In the genomic region with DNA sequence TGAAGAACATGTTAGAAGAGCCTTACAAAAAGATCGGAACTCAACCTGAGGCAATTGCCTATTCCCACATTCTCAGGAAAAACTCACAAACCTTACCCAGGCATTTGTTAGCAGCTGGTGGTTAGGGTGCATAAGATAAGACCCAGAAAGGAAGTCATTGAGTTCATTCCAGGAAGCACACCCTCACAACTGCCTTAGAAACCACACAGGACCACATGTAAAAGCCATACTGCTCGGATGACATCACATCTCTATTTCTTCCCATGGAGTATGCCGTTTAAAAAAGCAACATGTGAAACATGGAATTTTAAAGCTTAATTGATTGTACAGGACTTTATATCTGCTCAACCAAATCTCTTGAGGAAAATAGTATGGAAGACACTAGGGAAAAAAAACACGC, we compare ENCODE assay signal across 12 cellular contexts.
DNase-seq lines count a peak whose midpoint lies in the region; ATAC-seq, FAIRE-seq and TF ChIP-seq lines count a peak whose summit lies in the region.
"Had no signal": no experiment of that assay in that cellular context is flagged by ENCODE, and none has a peak within 500 bp of the region (broad histone marks: within the 10 kb centered on the region; RNA-seq: fewer than 3 reads in every experiment).

No MANE protein-coding gene starts in this region.

- H3K27ac Mint-ChIP-seq in activated naive CD8-positive, alpha-beta T cell: no peak overlapping the region
- no peak overlapping the region for H3K27ac Mint-ChIP-seq in activated naive CD8-positive, alpha-beta T cell treated with anti-CD3 and anti-CD28 coated beads for 36 hours
- no peak overlapping the region for H3K27ac Mint-ChIP-seq in activated T-helper 17 cell treated with anti-CD3 and anti-CD28 coated beads, Interleukin-2, amount 50 U/mL, for 72 hours
- no peak overlapping the region for H3K27ac Mint-ChIP-seq in stimulated activated effector memory CD8-positive, alpha-beta T cell treated with anti-CD3 and anti-CD28 coated beads, Interleukin-12 subunit alpha, Interleukin-12 subunit beta, amount 100 ng/mL, for 72 hours

- H3K27me3 Mint-ChIP-seq in activated naive CD8-positive, alpha-beta T cell: no peaks in the 10 kb centered on the region
- H3K27me3 Mint-ChIP-seq in activated naive CD8-positive, alpha-beta T cell treated with anti-CD3 and anti-CD28 coated beads for 36 hours: no peaks in the 10 kb centered on the region
- H3K27me3 Mint-ChIP-seq in activated T-helper 17 cell treated with anti-CD3 and anti-CD28 coated beads, Interleukin-2, amount 50 U/mL, for 72 hours: no peaks in the 10 kb centered on the region

- TF ChIP-seq POLR2A in H54 (IDR thresholded peaks at IDR 0.05; ENCODE audit: low read depth, low read length): no peak

- H3K4me3 Mint-ChIP-seq in activated naive CD8-positive, alpha-beta T cell: peak overlapping the region; percentile 35
- H3K4me3 Mint-ChIP-seq in activated naive CD8-positive, alpha-beta T cell treated with anti-CD3 and anti-CD28 coated beads for 36 hours: no peak overlapping the region
- H3K4me3 Mint-ChIP-seq in activated T-helper 17 cell treated with anti-CD3 and anti-CD28 coated beads, Interleukin-2, amount 50 U/mL, for 72 hours: peak overlapping the region; percentile 38
- H3K4me3 Mint-ChIP-seq in stimulated activated effector memory CD8-positive, alpha-beta T cell treated with anti-CD3 and anti-CD28 coated beads, Interleukin-12 subunit alpha, Interleukin-12 subunit beta, amount 100 ng/mL, for 72 hours: no peak overlapping the region

- FAIRE-seq in H54 (lab: Jason Lieb, UNC): no peak
- FAIRE-seq: bronchial epithelial cell had no signal

- peak; percentile 48 for ATAC-seq in HG03378 (IDR thresholded peaks at IDR 0.05; ENCODE audit: unreplicated experiment)
- peak; percentile 54 for ATAC-seq in activated T-helper 17 cell treated with anti-CD3 and anti-CD28 coated beads, Interleukin-2, amount 50 U/mL, for 72 hours (replicated peaks)
- ATAC-seq in stimulated activated effector memory CD8-positive, alpha-beta T cell treated with anti-CD3 and anti-CD28 coated beads, Interleukin-12 subunit alpha, Interleukin-12 subunit beta, amount 100 ng/mL, for 72 hours: peak; percentile 51

- H3K4me1 Mint-ChIP-seq in activated naive CD8-positive, alpha-beta T cell (ENCODE audit: low read depth): peaks cover 14% of the 10 kb centered on the region
- no peaks in the 10 kb centered on the region for H3K4me1 Mint-ChIP-seq in activated naive CD8-positive, alpha-beta T cell treated with anti-CD3 and anti-CD28 coated beads for 36 hours
- no peaks in the 10 kb centered on the region for H3K4me1 Mint-ChIP-seq in activated T-helper 17 cell treated with anti-CD3 and anti-CD28 coated beads, Interleukin-2, amount 50 U/mL, for 72 hours
- H3K4me1 Mint-ChIP-seq in stimulated activated effector memory CD8-positive, alpha-beta T cell treated with anti-CD3 and anti-CD28 coated beads, Interleukin-12 subunit alpha, Interleukin-12 subunit beta, amount 100 ng/mL, for 72 hours: no peaks in the 10 kb centered on the region

- no peaks in the 10 kb centered on the region for H3K36me3 Mint-ChIP-seq in activated naive CD8-positive, alpha-beta T cell
- peaks cover 3% of the 10 kb centered on the region for H3K36me3 Mint-ChIP-seq in activated naive CD8-positive, alpha-beta T cell treated with anti-CD3 and anti-CD28 coated beads for 36 hours
- no peaks in the 10 kb centered on the region for H3K36me3 Mint-ChIP-seq in activated T-helper 17 cell treated with anti-CD3 and anti-CD28 coated beads, Interleukin-2, amount 50 U/mL, for 72 hours (ENCODE audit: low read depth)
- H3K36me3 Mint-ChIP-seq in stimulated activated effector memory CD8-positive, alpha-beta T cell treated with anti-CD3 and anti-CD28 coated beads, Interleukin-12 subunit alpha, Interleukin-12 subunit beta, amount 100 ng/mL, for 72 hours: no peaks in the 10 kb centered on the region

- H3K9me3 Mint-ChIP-seq in activated naive CD8-positive, alpha-beta T cell (ENCODE audit: low read depth): no peaks in the 10 kb centered on the region
- H3K9me3 Mint-ChIP-seq in activated naive CD8-positive, alpha-beta T cell treated with anti-CD3 and anti-CD28 coated beads for 36 hours: no peaks in the 10 kb centered on the region
- no peaks in the 10 kb centered on the region for H3K9me3 Mint-ChIP-seq in activated T-helper 17 cell treated with anti-CD3 and anti-CD28 coated beads, Interleukin-2, amount 50 U/mL, for 72 hours
- H3K9me3 Mint-ChIP-seq in stimulated activated effector memory CD8-positive, alpha-beta T cell treated with anti-CD3 and anti-CD28 coated beads, Interleukin-12 subunit alpha, Interleukin-12 subunit beta, amount 100 ng/mL, for 72 hours: no peaks in the 10 kb centered on the region

- no peak for DNase-seq in activated naive CD8-positive, alpha-beta T cell treated with anti-CD3 and anti-CD28 coated beads for 36 hours
- no peak for DNase-seq in stimulated activated effector memory CD8-positive, alpha-beta T cell treated with anti-CD3 and anti-CD28 coated beads, Interleukin-12 subunit alpha, Interleukin-12 subunit beta, amount 100 ng/mL, for 72 hours (ENCODE audit: low spot score in 2 of 2)
- DNase-seq in NCI-H2107 (lab: John Stamatoyannopoulos, UW) (no peak), 8988T (no peak), H54 (ENCODE audit: insufficient read length, low spot score) (no peak)
- DNase-seq: EL, NCI-H748 treated with DMSO at 0.1 percent for 48 hours, transverse colon had no signal

Comparison
In these comparisons a context has a peak if more than half of its experiments do, and no peak if none do; other contexts are left out.
1. H3K4me3 Mint-ChIP-seq: peak in activated naive CD8-positive, alpha-beta T cell (single experiment) and activated T-helper 17 cell treated with anti-CD3 and anti-CD28 coated beads, Interleukin-2, amount 50 U/mL, for 72 hours (single experiment); none in activated naive CD8-positive, alpha-beta T cell treated with anti-CD3 and anti-CD28 coated beads for 36 hours (single experiment) and stimulated activated effector memory CD8-positive, alpha-beta T cell treated with anti-CD3 and anti-CD28 coated beads, Interleukin-12 subunit alpha, Interleukin-12 subunit beta, amount 100 ng/mL, for 72 hours (single experiment).
2. Peak in every context shown above with its lines, with median percentiles within 50 percentile points of each other: ATAC-seq.